Comparison of ENCODE assay signal across 21 cellular contexts in genomic region chr20:58685988-58686387, GRCh38.
"Had no signal": no experiment of that assay in that cellular context is flagged by ENCODE, and none has a peak within 500 bp of the region (broad histone marks: within the 10 kb centered on the region; RNA-seq: fewer than 3 reads in every experiment).

No MANE protein-coding gene starts in this region.

- ATAC-seq: K562 had no signal

- FAIRE-seq: K562, RCC 7860 had no signal

- H3K9me3 ChIP-seq: SK-N-SH had no signal

- H3K27me3 Mint-ChIP-seq: IgD-negative memory B cell had no signal

- H3K4me3 Mint-ChIP-seq: IgD-negative memory B cell had no signal

- H3K27ac Mint-ChIP-seq: IgD-negative memory B cell had no signal

- H3K27ac ChIP-seq: KMS-11 had no signal

- H3K4me3 ChIP-seq: K562 had no signal

- DNase-seq: Kasumi-1, MM.1S, NCI-H1092 treated with DMSO at 0.1 percent for 48 hours, NCI-H1436, NCI-H187, NCI-H2029, NCI-H2081 treated with DMSO at 0.1 percent for 48 hours, NCI-H2171, NCI-H226, NCI-H446, NCI-H510A, NCI-H524 treated with DMSO at 0.1 percent for 48 hours, NCI-H69, NCI-H774, RPMI8226, SHP77, SK-N-SH had no signal

- H3K9ac ChIP-seq: KMS-11, SK-N-SH had no signal

- H3K4me2 ChIP-seq: KMS-11, SK-N-SH had no signal
